In the genomic region with DNA sequence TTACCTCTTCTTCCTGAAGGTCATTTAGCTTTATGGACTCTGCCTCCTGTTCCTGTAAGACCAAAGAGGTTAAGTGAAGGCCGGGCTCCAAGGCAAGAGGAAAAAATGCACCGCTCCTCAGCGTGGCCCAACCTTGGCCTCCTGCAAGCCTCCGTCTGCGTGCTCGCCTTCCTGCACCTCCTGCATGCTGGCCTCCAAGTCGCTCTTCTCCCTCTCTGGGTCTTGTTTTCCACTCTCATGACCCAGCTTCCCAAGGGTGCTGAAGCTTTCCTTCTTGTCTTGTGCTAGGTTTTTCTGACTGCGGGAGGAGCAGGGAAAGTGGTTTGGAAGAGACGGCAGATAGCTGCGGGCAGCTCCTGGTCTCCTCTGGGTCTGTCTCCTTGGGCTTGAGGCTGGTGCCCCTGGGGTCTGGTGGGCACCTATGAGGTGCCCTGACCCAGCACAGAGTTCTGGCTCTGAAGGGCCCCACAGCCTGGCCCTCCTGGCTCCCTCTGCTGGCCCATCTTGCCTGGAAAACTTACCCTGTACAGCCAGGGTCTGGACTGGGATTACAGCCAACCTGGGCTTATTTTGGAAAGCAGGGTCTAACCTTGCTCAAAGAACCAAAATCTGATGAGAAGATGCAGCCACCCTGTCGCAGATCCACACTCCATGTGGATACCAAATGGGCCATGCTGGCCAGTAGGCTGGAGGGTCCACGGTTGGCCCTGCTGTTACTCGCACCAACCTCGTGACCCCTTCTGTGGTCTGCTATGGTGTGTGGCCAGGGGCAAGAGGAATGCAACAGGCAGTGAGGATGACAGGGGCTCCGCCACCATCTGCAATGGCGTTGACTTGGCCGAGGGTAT, we compare ENCODE assay signal across 1 cellular context.
TF ChIP-seq lines count a peak whose summit lies in the region.

No MANE protein-coding gene starts in this region.

TF ChIP-seq in SK-N-SH, 30 proteins besides CTCF, POLR2A, EP300 and RAD21 (continued from another document):
- no peak for TF ChIP-seq MXI1 (IDR thresholded peaks at IDR 0.05; ENCODE audit: low read depth, low read length)
- no peak for TF ChIP-seq FOXM1 (IDR thresholded peaks at IDR 0.05; ENCODE audit: low read depth)
- no peak for TF ChIP-seq GABPA (IDR thresholded peaks at IDR 0.05; ENCODE audit: low read depth)
- TF ChIP-seq FOSL2 (IDR thresholded peaks at IDR 0.05; ENCODE audit: borderline replicate concordance, low read depth) = no peak
- no peak for TF ChIP-seq EZH2phosphoT487 (IDR thresholded peaks at IDR 0.05; ENCODE audit: borderline replicate concordance, low read depth)
- no peak for TF ChIP-seq ELF1 (IDR thresholded peaks at IDR 0.05)
- no peak for TF ChIP-seq JUND (IDR thresholded peaks at IDR 0.05)
- no peak for TF ChIP-seq SIN3A (IDR thresholded peaks at IDR 0.05; ENCODE audit: borderline replicate concordance, low read depth, low read length)
- no peak for TF ChIP-seq RXRA (IDR thresholded peaks at IDR 0.05; ENCODE audit: borderline replicate concordance, low read depth)
- TF ChIP-seq TCF12 (IDR thresholded peaks at IDR 0.05) = no peak
- TF ChIP-seq MEF2A (IDR thresholded peaks at IDR 0.05; ENCODE audit: borderline replicate concordance, low read depth) = no peak
- no peak for TF ChIP-seq REST (IDR thresholded peaks at IDR 0.05; ENCODE audit: low read depth, low read length)
- TF ChIP-seq, protein P1, sequence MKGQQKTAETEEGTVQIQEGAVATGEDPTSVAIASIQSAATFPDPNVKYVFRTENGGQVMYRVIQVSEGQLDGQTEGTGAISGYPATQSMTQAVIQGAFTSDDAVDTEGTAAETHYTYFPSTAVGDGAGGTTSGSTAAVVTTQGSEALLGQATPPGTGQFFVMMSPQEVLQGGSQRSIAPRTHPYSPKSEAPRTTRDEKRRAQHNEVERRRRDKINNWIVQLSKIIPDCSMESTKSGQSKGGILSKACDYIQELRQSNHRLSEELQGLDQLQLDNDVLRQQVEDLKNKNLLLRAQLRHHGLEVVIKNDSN (IDR thresholded peaks at IDR 0.05; ENCODE audit: borderline replicate concordance, low read depth) = no peak
